8 cellular contexts compared by ENCODE assay signal in genomic region chr3:129627350-129628168, GRCh38. TPM values are rescaled to one million over a fixed set of nuclear protein-coding genes. Genes with fewer than 3 reads are reported as not detected.
A peak's percentile ranks its signal among the peaks of the same experiment; 100 is the strongest.
DNase-seq lines count a peak whose midpoint lies in the region; ATAC-seq and TF ChIP-seq lines count a peak whose summit lies in the region.

No MANE protein-coding gene starts in this region.

- no peaks in the 10 kb centered on the region for H3K27me3 ChIP-seq in ACC112 (ENCODE audit: insufficient read depth, low read length)

- POLR2A ChIA-PET in activated CD8-positive, alpha-beta T cell treated with anti-CD3 and anti-CD28 coated beads for 36 hours (lab: Charles Lee), result interaction anchor here (0.7 to 1.2 kb wide), 3 partner anchors 20 to 312 kb away, joined by 3 to 5 read pairs (median 3); no protein-coding TSS in a partner anchor

- peaks cover 30% of the 10 kb centered on the region for H3K4me1 ChIP-seq in ACC112 (ENCODE audit: control insufficient read depth, insufficient read depth, low read length, unreplicated experiment)

- intact Hi-C loops in activated CD8-positive, alpha-beta T cell treated with anti-CD3 and anti-CD28 coated beads for 36 hours (cut with micrococcal nuclease), result loop anchor here (5.0 kb wide), 2 partner anchors 200 to 305 kb away; no protein-coding TSS in a partner anchor

- peak; percentile 68 for TF ChIP-seq CTCF in activated CD8-positive, alpha-beta T cell treated with anti-CD3 and anti-CD28 coated beads for 36 hours (IDR thresholded peaks at IDR 0.05)

- peak overlapping the region; percentile 93 for H3K27ac ChIP-seq in ACC112 (ENCODE audit: low read depth, low read length)

- H3K79me2 ChIP-seq in ACC112 (ENCODE audit: control insufficient read depth, insufficient read depth, low read length, unreplicated experiment), result no peaks in the 10 kb centered on the region

- ATAC-seq in GM18519 (IDR thresholded peaks at IDR 0.05; ENCODE audit: low FRiP score, unreplicated experiment) (peak; percentile 35), HG03432 (IDR thresholded peaks at IDR 0.05; ENCODE audit: unreplicated experiment) (peak; percentile 34)
- ATAC-seq in activated CD8-positive, alpha-beta T cell treated with anti-CD3 and anti-CD28 coated beads for 36 hours, result peak; percentile 74
- peak; percentile 66 for ATAC-seq in effector memory CD8-positive, alpha-beta T cell (replicated peaks)

- peak overlapping the region; percentile 96 for H3K4me3 Mint-ChIP-seq in activated CD8-positive, alpha-beta T cell treated with anti-CD3 and anti-CD28 coated beads for 36 hours
- peak overlapping the region; percentile 85 to 87 for H3K4me3 Mint-ChIP-seq in effector memory CD8-positive, alpha-beta T cell

- H3K27me3 Mint-ChIP-seq in activated CD8-positive, alpha-beta T cell treated with anti-CD3 and anti-CD28 coated beads for 36 hours, result no peaks in the 10 kb centered on the region
- no peaks in the 10 kb centered on the region for H3K27me3 Mint-ChIP-seq in effector memory CD8-positive, alpha-beta T cell

- DNase-seq in NCI-H748 treated with DMSO at 0.1 percent for 48 hours (lab: John Stamatoyannopoulos, UW), result peak; percentile 56
- DNase-seq in activated CD8-positive, alpha-beta T cell treated with anti-CD3 and anti-CD28 coated beads for 36 hours, result peak; percentile 84
- DNase-seq in effector memory CD8-positive, alpha-beta T cell, result peak; percentile 55 to 57 (median 57)
- DNase-seq in medulla oblongata (ENCODE audit: extremely low spot score), result peak; percentile 91
- DNase-seq in stimulated activated CD4-positive, alpha-beta T cell treated with anti-CD3 and anti-CD28 coated beads, TNF-alpha, amount 100 ng/mL, for 4 hours (ENCODE audit: low read depth in 3 of 3), result peak; percentile 28 to 46 (median 43)

- no peaks in the 10 kb centered on the region for H3K36me3 ChIP-seq in ACC112 (ENCODE audit: insufficient read depth, low read length)

- H3K4me1 Mint-ChIP-seq in activated CD8-positive, alpha-beta T cell treated with anti-CD3 and anti-CD28 coated beads for 36 hours (ENCODE audit: low read depth), result peaks cover 17% of the 10 kb centered on the region
- H3K4me1 Mint-ChIP-seq in effector memory CD8-positive, alpha-beta T cell (ENCODE audit: low read depth in 2 of 2), result peaks cover 12 to 22% of the 10 kb centered on the region in 2 donors

- H3K4me3 ChIP-seq in ACC112 (ENCODE audit: low read depth, low read length), result peak overlapping the region; percentile 76

- peak overlapping the region; percentile 84 for H3K27ac Mint-ChIP-seq in activated CD8-positive, alpha-beta T cell treated with anti-CD3 and anti-CD28 coated beads for 36 hours
- H3K27ac Mint-ChIP-seq in effector memory CD8-positive, alpha-beta T cell, result peak overlapping the region; percentile 72

- no peaks in the 10 kb centered on the region for H3K36me3 Mint-ChIP-seq in activated CD8-positive, alpha-beta T cell treated with anti-CD3 and anti-CD28 coated beads for 36 hours (ENCODE audit: low read depth)
- peaks cover 3% of the 10 kb centered on the region for H3K36me3 Mint-ChIP-seq in effector memory CD8-positive, alpha-beta T cell (ENCODE audit: insufficient read depth)

- no peaks in the 10 kb centered on the region for H3K9me3 Mint-ChIP-seq in activated CD8-positive, alpha-beta T cell treated with anti-CD3 and anti-CD28 coated beads for 36 hours
- H3K9me3 Mint-ChIP-seq in effector memory CD8-positive, alpha-beta T cell, result no peaks in the 10 kb centered on the region

- CTCF ChIA-PET in activated CD8-positive, alpha-beta T cell treated with anti-CD3 and anti-CD28 coated beads for 36 hours (lab: Charles Lee), result interaction anchor here (0.6 to 4.2 kb wide), 26 partner anchors 10 to 484 kb away, joined by 3 to 29 read pairs (median 4); partner anchors contain the start of genes PLXND1 and TMCC1

- H2AFZ ChIP-seq in ACC112 (ENCODE audit: low read length, unreplicated experiment), result peak overlapping the region; percentile 84

RNA-seq across cellular contexts. Expression of gene PLXND1, which starts 21.1 kb away (rescaled TPM):
- total RNA-seq in activated CD8-positive, alpha-beta T cell treated with anti-CD3 and anti-CD28 coated beads for 36 hours, result 10 to 100 TPM; 10.7 to 12.5 TPM

Comparison
In these comparisons a context has a peak if more than half of its experiments do, and no peak if none do; other contexts are left out.
1. Peak in every context shown above with its lines: DNase-seq, ATAC-seq, H3K4me3 ChIP-seq and H3K27ac ChIP-seq.